In genomic region chr17:74892974-74893911, GRCh38 we compare ENCODE assay signal across 1 cellular context.
TF ChIP-seq lines count a peak whose summit lies in the region.

FADS6 (minus strand) TSS chr17:74893633; CDS start chr17:74893595, 38 bp downstream.

TF ChIP-seq in HepG2, 621 proteins besides CTCF, POLR2A, EP300 and RAD21 (continued from another document and continues in another):
- TF ChIP-seq ZBTB33 (CRISPR knock-in tag; IDR thresholded peaks at IDR 0.05), result no peak
- no peak for TF ChIP-seq NRL (CRISPR knock-in tag; IDR thresholded peaks at IDR 0.05; ENCODE audit: borderline replicate concordance)
- 0 out of 2 replicates have a peak, but pooled peaks have one; percentile 42 for TF ChIP-seq BCL3 (CRISPR knock-in tag; IDR thresholded peaks at IDR 0.05)
- no peak for TF ChIP-seq ZNF569 (CRISPR knock-in tag; IDR thresholded peaks at IDR 0.05; ENCODE audit: borderline replicate concordance)
- TF ChIP-seq CREM (IDR thresholded peaks at IDR 0.05), result no peak
- no peak for TF ChIP-seq CREM (CRISPR knock-in tag; IDR thresholded peaks at IDR 0.05)
- TF ChIP-seq ZNF558 (CRISPR knock-in tag; IDR thresholded peaks at IDR 0.05; ENCODE audit: borderline replicate concordance), result no peak
- TF ChIP-seq ZIK1 (CRISPR knock-in tag; IDR thresholded peaks at IDR 0.05; ENCODE audit: borderline replicate concordance, low read depth), result no peak
- TF ChIP-seq CENPBD1 (CRISPR knock-in tag; IDR thresholded peaks at IDR 0.05; ENCODE audit: borderline replicate concordance, low read depth), result no peak
- no peak for TF ChIP-seq AHR (CRISPR knock-in tag; IDR thresholded peaks at IDR 0.05)
- TF ChIP-seq ZBTB21 (CRISPR knock-in tag; IDR thresholded peaks at IDR 0.05), result no peak
- no peak for TF ChIP-seq REXO4 (CRISPR knock-in tag; IDR thresholded peaks at IDR 0.05; ENCODE audit: borderline replicate concordance)
- no peak for TF ChIP-seq HNRNPK (IDR thresholded peaks at IDR 0.05; ENCODE audit: low read depth, low read length, poor library complexity, severe bottlenecking)
- no peak for TF ChIP-seq MIXL1 (CRISPR knock-in tag; IDR thresholded peaks at IDR 0.05)
- no peak for TF ChIP-seq ZNF597 (CRISPR knock-in tag; IDR thresholded peaks at IDR 0.05)
- TF ChIP-seq ATF2 (CRISPR knock-in tag; IDR thresholded peaks at IDR 0.05), result no peak
- no peak for TF ChIP-seq THAP11 (CRISPR knock-in tag; IDR thresholded peaks at IDR 0.05)
- no peak for TF ChIP-seq AFF4 (CRISPR knock-in tag; IDR thresholded peaks at IDR 0.05)
- no peak for TF ChIP-seq RBM22 (optimal IDR thresholded peaks at IDR 0.05; ENCODE audit: low read length)
- no peak for TF ChIP-seq HDAC6 (IDR thresholded peaks at IDR 0.05; ENCODE audit: low read depth, low read length)
- TF ChIP-seq CREB3 (CRISPR knock-in tag; IDR thresholded peaks at IDR 0.05), result no peak
- TF ChIP-seq PAWR (CRISPR knock-in tag; IDR thresholded peaks at IDR 0.05; ENCODE audit: borderline replicate concordance), result no peak
- TF ChIP-seq THRA (CRISPR knock-in tag; IDR thresholded peaks at IDR 0.05; ENCODE audit: borderline replicate concordance), result no peak
- TF ChIP-seq ZNF780A (CRISPR knock-in tag; IDR thresholded peaks at IDR 0.05), result no peak
- TF ChIP-seq POLR2AphosphoS5 (IDR thresholded peaks at IDR 0.05; ENCODE audit: low read depth, low read length), result no peak
- no peak for TF ChIP-seq ZXDC (CRISPR knock-in tag; IDR thresholded peaks at IDR 0.05)
- TF ChIP-seq ZNF230 (CRISPR knock-in tag; IDR thresholded peaks at IDR 0.05), result no peak
- no peak for TF ChIP-seq CEBPZ (IDR thresholded peaks at IDR 0.05; ENCODE audit: low read length)
- TF ChIP-seq SRY (CRISPR knock-in tag; IDR thresholded peaks at IDR 0.05), result no peak
- TF ChIP-seq ZNF484 (CRISPR knock-in tag; IDR thresholded peaks at IDR 0.05; ENCODE audit: borderline replicate concordance, low read depth), result no peak
- peak; percentile 64 for TF ChIP-seq DNMT1 (CRISPR knock-in tag; IDR thresholded peaks at IDR 0.05)
- no peak for TF ChIP-seq ZBTB49 (CRISPR knock-in tag; IDR thresholded peaks at IDR 0.05; ENCODE audit: borderline replicate concordance)
- TF ChIP-seq ZNF891 (CRISPR knock-in tag; IDR thresholded peaks at IDR 0.05), result no peak
